Comparison of ENCODE assay signal across 17 cellular contexts in genomic region chr10:61765176-61766087, GRCh38.
DNase-seq lines count a peak whose midpoint lies in the region; ATAC-seq and TF ChIP-seq lines count a peak whose summit lies in the region.
"Had no signal": no experiment of that assay in that cellular context is flagged by ENCODE, and none has a peak within 500 bp of the region (broad histone marks: within the 10 kb centered on the region; RNA-seq: fewer than 3 reads in every experiment).

No MANE protein-coding gene starts in this region.

- no peak overlapping the region for H3K4me2 ChIP-seq in OCI-LY7 (ENCODE audit: low read length)

- no peak overlapping the region for H3K4me3 Mint-ChIP-seq in activated naive CD4-positive, alpha-beta T cell treated with anti-CD3 and anti-CD28 coated beads, Interleukin-2, amount 10 ng/mL, durations not matched to agents 7 days and 5 days
- H3K4me3 Mint-ChIP-seq in activated naive CD8-positive, alpha-beta T cell, result no peak overlapping the region
- H3K4me3 Mint-ChIP-seq: type B pancreatic cell had no signal

- H3K9me3 ChIP-seq in OCI-LY7 (ENCODE audit: low read length) (no peaks in the 10 kb centered on the region), thymus (ENCODE audit: control insufficient read depth) (no peaks in the 10 kb centered on the region)
- H3K9me3 ChIP-seq: prostate gland, SJCRH30 had no signal

- H3K4me1 ChIP-seq in OCI-LY7 (ENCODE audit: insufficient read depth, low read length, poor library complexity, severe bottlenecking), result peaks cover 5% of the 10 kb centered on the region
- H3K4me1 ChIP-seq in thymus (ENCODE audit: control insufficient read depth, insufficient read depth, low read length), result peaks cover 7% of the 10 kb centered on the region
- H3K4me1 ChIP-seq: prostate gland had no signal

- intact Hi-C loops in OCI-LY7 (cut with micrococcal nuclease; ENCODE audit: unreplicated experiment), result no loop called here

- H3K4me1 Mint-ChIP-seq in activated naive CD4-positive, alpha-beta T cell treated with anti-CD3 and anti-CD28 coated beads, Interleukin-2, amount 10 ng/mL, durations not matched to agents 7 days and 5 days, result peaks cover 18% of the 10 kb centered on the region
- H3K4me1 Mint-ChIP-seq in activated naive CD8-positive, alpha-beta T cell (ENCODE audit: low read depth), result peaks cover 18% of the 10 kb centered on the region

- no peaks in the 10 kb centered on the region for H3K27me3 Mint-ChIP-seq in activated naive CD4-positive, alpha-beta T cell treated with anti-CD3 and anti-CD28 coated beads, Interleukin-2, amount 10 ng/mL, durations not matched to agents 7 days and 5 days
- H3K27me3 Mint-ChIP-seq in activated naive CD8-positive, alpha-beta T cell, result no peaks in the 10 kb centered on the region
- H3K27me3 Mint-ChIP-seq: type B pancreatic cell had no signal

- no peaks in the 10 kb centered on the region for H3K27me3 ChIP-seq in thymus (ENCODE audit: control insufficient read depth, insufficient read depth)
- H3K27me3 ChIP-seq: cardiac muscle cell, SJCRH30 had no signal

- no peak for DNase-seq in activated naive CD4-positive, alpha-beta T cell treated with anti-CD3 and anti-CD28 coated beads, Interleukin-2, amount 10 ng/mL, durations not matched to agents 7 days and 5 days
- no peak for DNase-seq in activated naive CD4-positive, alpha-beta T cell treated with Interleukin-2 at 50 U/mL for 16 hours
- DNase-seq in OCI-LY7 (ENCODE audit: low spot score) (no peak), cerebellar nuclear complex (lab: John Stamatoyannopoulos, UW) (no peak)
- DNase-seq: activated CD4-positive, alpha-beta T cell treated with anti-CD3 and anti-CD28 coated beads for 1 hour; activated naive CD4-positive, alpha-beta T cell treated with anti-CD3 and anti-CD28 coated beads, Interleukin-2, amount 50 U/mL, for 16 hours; DMS79; kidney; NCI-H774; SJCRH30 had no signal

- peak overlapping the region; percentile 90 for H2AFZ ChIP-seq in OCI-LY7 (ENCODE audit: low read length)

- 32% methylated on average over 9 of the region's 9 CpGs for WGBS in thymus

- POLR2A ChIA-PET in OCI-LY7 (lab: Charles Lee), result interaction anchor here (1.0 to 2.9 kb wide), 4 partner anchors 9 to 62 kb away, joined by 3 to 10 read pairs (median 4); no protein-coding TSS in a partner anchor

- H3K36me3 ChIP-seq in OCI-LY7 (ENCODE audit: insufficient read depth, low read length), result no peaks in the 10 kb centered on the region
- no peaks in the 10 kb centered on the region for H3K36me3 ChIP-seq in thymus (ENCODE audit: control insufficient read depth, insufficient read depth)
- H3K36me3 ChIP-seq: cardiac muscle cell, prostate gland, SJCRH30 had no signal

- H4K20me1 ChIP-seq in OCI-LY7 (ENCODE audit: insufficient read depth, low read length), result no peaks in the 10 kb centered on the region

- H3K27ac ChIP-seq in OCI-LY7 (ENCODE audit: low read depth, low read length, poor library complexity, severe bottlenecking) (no peak overlapping the region), thymus (ENCODE audit: low read depth) (peak overlapping the region; percentile 71)
- H3K27ac ChIP-seq: cardiac muscle cell, prostate gland, SJCRH30 had no signal

- ATAC-seq in GM21447 (IDR thresholded peaks at IDR 0.05; ENCODE audit: unreplicated experiment) (no peak), GM21529 (IDR thresholded peaks at IDR 0.05; ENCODE audit: unreplicated experiment) (no peak)

- BruUV-seq in OCI-LY7 (replicated peaks; lab: Mats Ljungman, UMichigan), result no TSS peak

- no peak overlapping the region for H3K4me3 ChIP-seq in OCI-LY7 (ENCODE audit: low read depth, low read length, poor library complexity, severe bottlenecking)
- no peak overlapping the region for H3K4me3 ChIP-seq in thymus (ENCODE audit: low read length)
- H3K4me3 ChIP-seq: cardiac muscle cell, prostate gland, SJCRH30 had no signal

- H3K79me2 ChIP-seq in OCI-LY7 (ENCODE audit: insufficient read depth, low read depth, low read length), result no peaks in the 10 kb centered on the region

- no peaks in the 10 kb centered on the region for H3K9me3 Mint-ChIP-seq in activated naive CD4-positive, alpha-beta T cell treated with anti-CD3 and anti-CD28 coated beads, Interleukin-2, amount 10 ng/mL, durations not matched to agents 7 days and 5 days
- no peaks in the 10 kb centered on the region for H3K9me3 Mint-ChIP-seq in activated naive CD8-positive, alpha-beta T cell (ENCODE audit: low read depth)
- H3K9me3 Mint-ChIP-seq: type B pancreatic cell had no signal

- H3K9me2 ChIP-seq in OCI-LY7 (ENCODE audit: insufficient read depth, low read length), result 0 out of 2 replicates have a peak, but pooled peaks cover 4% of the 10 kb centered on the region

- H3K27ac Mint-ChIP-seq in activated naive CD4-positive, alpha-beta T cell treated with anti-CD3 and anti-CD28 coated beads, Interleukin-2, amount 10 ng/mL, durations not matched to agents 7 days and 5 days, result peak overlapping the region; percentile 77
- H3K27ac Mint-ChIP-seq in activated naive CD8-positive, alpha-beta T cell, result peak overlapping the region; percentile 58
- H3K27ac Mint-ChIP-seq: type B pancreatic cell had no signal

- CTCF ChIA-PET in activated naive CD4-positive, alpha-beta T cell treated with anti-CD3 and anti-CD28 coated beads, Interleukin-2, amount 10 ng/mL, durations not matched to agents 7 days and 5 days (lab: Charles Lee), result interaction anchor here (1.0 to 1.6 kb wide), 3 partner anchors 15 to 102 kb away, joined by 3 to 6 read pairs (median 3); no protein-coding TSS in a partner anchor
- CTCF ChIA-PET in OCI-LY7 (lab: Charles Lee; ENCODE audit: unreplicated experiment), result no interaction called here

- TF ChIP-seq CTCF in OCI-LY7 (conservative IDR thresholded peaks at IDR 0.05; ENCODE audit: low read length), result no peak

- no peaks in the 10 kb centered on the region for H3K36me3 Mint-ChIP-seq in activated naive CD4-positive, alpha-beta T cell treated with anti-CD3 and anti-CD28 coated beads, Interleukin-2, amount 10 ng/mL, durations not matched to agents 7 days and 5 days
- peaks cover 3% of the 10 kb centered on the region for H3K36me3 Mint-ChIP-seq in activated naive CD8-positive, alpha-beta T cell
- H3K36me3 Mint-ChIP-seq: type B pancreatic cell had no signal
